ENCODE assay signal across 19 cellular contexts in the genomic region with DNA sequence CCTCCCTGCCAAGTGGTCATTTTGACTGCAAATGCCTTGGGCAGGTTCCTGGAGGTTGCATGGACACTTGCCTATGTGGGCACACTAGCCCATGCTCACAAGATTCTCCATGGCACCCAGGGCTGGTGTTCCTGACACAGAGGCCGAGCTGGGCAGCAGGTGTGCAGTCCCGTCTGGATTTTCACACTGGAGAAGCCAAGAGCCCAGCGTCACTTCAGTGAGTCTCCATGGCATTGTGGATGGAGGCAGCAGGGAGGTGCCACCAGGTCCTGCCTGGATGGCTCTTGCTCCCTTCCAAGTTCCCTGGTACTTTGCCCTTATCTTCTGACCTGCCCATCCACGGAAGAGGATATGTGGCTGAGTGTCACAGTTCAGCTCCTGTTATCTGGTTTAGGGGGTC.
DNase-seq lines count a peak whose midpoint lies in the region; ATAC-seq and TF ChIP-seq lines count a peak whose summit lies in the region.
"Had no signal": no experiment of that assay in that cellular context is flagged by ENCODE, and none has a peak within 500 bp of the region (broad histone marks: within the 10 kb centered on the region; RNA-seq: fewer than 3 reads in every experiment).

No MANE protein-coding gene starts in this region.

- TF ChIP-seq CTCF in GM23338 (conservative IDR thresholded peaks at IDR 0.05; ENCODE audit: low read depth in 2 of 2) (no peak), endodermal cell (conservative IDR thresholded peaks at IDR 0.05) (no peak), osteoblast (IDR thresholded peaks at IDR 0.05; ENCODE audit: extremely low read depth, low read depth, low read length) (no peak)

- H3F3A ChIP-seq in GM23338 (replicated peaks; ENCODE audit: low read depth), result no peaks in the 10 kb centered on the region

- 84 to 87% methylated on average over 3 to 4 of the region's 4 CpGs for WGBS in endodermal cell (ENCODE audit: insufficient coverage in 1 of 2, insufficient read length in 1 of 2), 2 experiments
- 67% methylated on average over 4 of the region's 4 CpGs for WGBS in right cardiac atrium

- H3K27ac Mint-ChIP-seq in GM23338 (no peak overlapping the region), endodermal cell (no peak overlapping the region)
- H3K27ac Mint-ChIP-seq: B cell; CD4-positive, alpha-beta T cell; CD8-positive, alpha-beta T cell had no signal

- intact Hi-C loops in right cardiac atrium (cut with DNase I), result no loop called here

- no peaks in the 10 kb centered on the region for H3K9me3 ChIP-seq in endodermal cell (ENCODE audit: control insufficient read depth, low read length)
- no peaks in the 10 kb centered on the region for H3K9me3 ChIP-seq in osteoblast (ENCODE audit: low read depth, low read length)
- no peaks in the 10 kb centered on the region for H3K9me3 ChIP-seq in right cardiac atrium (ENCODE audit: control insufficient read depth, low read length)
- H3K9me3 ChIP-seq: A549, Caco-2 had no signal

- H3K4me3 Mint-ChIP-seq in GM23338 (no peak overlapping the region), endodermal cell (no peak overlapping the region)
- H3K4me3 Mint-ChIP-seq: B cell; CD4-positive, alpha-beta T cell; CD8-positive, alpha-beta T cell had no signal

- no peaks in the 10 kb centered on the region for H4K20me1 ChIP-seq in GM23338 (replicated peaks; ENCODE audit: insufficient read depth)
- H4K20me1 ChIP-seq in osteoblast (ENCODE audit: insufficient read depth, low read length), result no peaks in the 10 kb centered on the region
- H4K20me1 ChIP-seq: BLaER1 treated with 17β-estradiol and CSF1 and Interleukin-3, amounts not matched to agents 10 nM and 100 nM had no signal

- no peaks in the 10 kb centered on the region for H3K36me3 ChIP-seq in GM23338 (ENCODE audit: insufficient read depth)
- no peaks in the 10 kb centered on the region for H3K36me3 ChIP-seq in endodermal cell (ENCODE audit: control insufficient read depth, insufficient read depth, low read length)
- H3K36me3 ChIP-seq in osteoblast (ENCODE audit: insufficient read depth, low read length), result no peaks in the 10 kb centered on the region
- H3K36me3 ChIP-seq: BLaER1 treated with 17β-estradiol and CSF1 and Interleukin-3, amounts not matched to agents 10 nM and 100 nM had no signal

- no peaks in the 10 kb centered on the region for H3K4me1 ChIP-seq in GM23338 (ENCODE audit: insufficient read depth)
- no peaks in the 10 kb centered on the region for H3K4me1 ChIP-seq in endodermal cell (ENCODE audit: control insufficient read depth, insufficient read depth, low read length)
- peaks cover 7% of the 10 kb centered on the region for H3K4me1 ChIP-seq in osteoblast (ENCODE audit: insufficient read depth, low read length)
- peaks cover 4% of the 10 kb centered on the region for H3K4me1 ChIP-seq in right cardiac atrium (ENCODE audit: control insufficient read depth, insufficient read depth, low read length)
- H3K4me1 ChIP-seq: A549, Caco-2 had no signal

- H3K27ac ChIP-seq in GM23338 (ENCODE audit: low read depth) (no peak overlapping the region), endodermal cell (ENCODE audit: low read depth, low read length) (no peak overlapping the region), osteoblast (ENCODE audit: low read depth, low read length) (no peak overlapping the region), right cardiac atrium (ENCODE audit: low read length) (no peak overlapping the region)
- H3K27ac ChIP-seq: 22Rv1; A549; BLaER1 treated with 17β-estradiol and CSF1 and Interleukin-3, amounts not matched to agents 10 nM and 100 nM; C4-2B had no signal

- peaks cover 13% of the 10 kb centered on the region for H3K9me2 ChIP-seq in GM23338 (ENCODE audit: insufficient read depth)

- H3K4me1 Mint-ChIP-seq in GM23338 (no peaks in the 10 kb centered on the region), endodermal cell (no peaks in the 10 kb centered on the region)

- no peak for DNase-seq in GM23338 (ENCODE audit: low spot score)
- DNase-seq in endodermal cell, result peak; percentile 45
- no peak for DNase-seq in left lobe of liver (ENCODE audit: low spot score)
- DNase-seq in osteoblast (ENCODE audit: insufficient read length, low spot score, missing footprints), result peak; percentile 4
- DNase-seq in right cardiac atrium, result no peak
- DNase-seq in NCI-H774 (lab: John Stamatoyannopoulos, UW), result no peak
- no peak for DNase-seq in SHP77 (lab: John Stamatoyannopoulos, UW)
- DNase-seq: AML-193; Caco-2; Calu3; CD4-positive, alpha-beta T cell; CD8-positive, alpha-beta T cell; DMS79 treated with DMSO at 0.1 percent for 48 hours; GF-D8 had no signal

- H3K27me3 ChIP-seq in GM23338 (ENCODE audit: insufficient read depth), result no peaks in the 10 kb centered on the region
- no peaks in the 10 kb centered on the region for H3K27me3 ChIP-seq in endodermal cell (ENCODE audit: control insufficient read depth, insufficient read depth, low read length, poor library complexity, severe bottlenecking)
- no peaks in the 10 kb centered on the region for H3K27me3 ChIP-seq in osteoblast (ENCODE audit: insufficient read depth, low read length)
- H3K27me3 ChIP-seq in right cardiac atrium (ENCODE audit: control insufficient read depth, insufficient read depth), result no peaks in the 10 kb centered on the region
- H3K27me3 ChIP-seq: BLaER1 treated with 17β-estradiol and CSF1 and Interleukin-3, amounts not matched to agents 10 nM and 100 nM had no signal

- H3K9me3 Mint-ChIP-seq in GM23338, result no peaks in the 10 kb centered on the region; the same call in 2 of the 3 replicates
- H3K9me3 Mint-ChIP-seq in endodermal cell, result no peaks in the 10 kb centered on the region
- H3K9me3 Mint-ChIP-seq: CD4-positive, alpha-beta T cell; CD8-positive, alpha-beta T cell had no signal

- no peaks in the 10 kb centered on the region for H3K79me2 ChIP-seq in GM23338 (replicated peaks; ENCODE audit: insufficient read depth)
- H3K79me2 ChIP-seq in osteoblast (ENCODE audit: insufficient read depth, low read length), result no peaks in the 10 kb centered on the region

- H3K4me3 ChIP-seq in GM23338 (no peak overlapping the region), endodermal cell (ENCODE audit: low read length) (no peak overlapping the region), osteoblast (ENCODE audit: insufficient read depth, low read length) (no peak overlapping the region), right cardiac atrium (ENCODE audit: low read length) (no peak overlapping the region)
- H3K4me3 ChIP-seq: A549; BLaER1 treated with 17β-estradiol and CSF1 and Interleukin-3, amounts not matched to agents 10 nM and 100 nM had no signal

- no peak for ATAC-seq in GM23338
- ATAC-seq in left lobe of liver, result peak; percentile 59
- no peak for ATAC-seq in right cardiac atrium
- ATAC-seq: A549; CD8-positive, alpha-beta T cell had no signal

- H2AFZ ChIP-seq in GM23338, result peak overlapping the region; percentile 47; the same call in 1 of the 2 replicates
- H2AFZ ChIP-seq in osteoblast (ENCODE audit: low read length), result no peak overlapping the region

- H3K36me3 Mint-ChIP-seq in GM23338 (ENCODE audit: low read depth), result no peaks in the 10 kb centered on the region
- no peaks in the 10 kb centered on the region for H3K36me3 Mint-ChIP-seq in endodermal cell (ENCODE audit: low read depth)
- H3K36me3 Mint-ChIP-seq: CD8-positive, alpha-beta T cell had no signal

- no peak overlapping the region for H3K9ac ChIP-seq in endodermal cell (ENCODE audit: extremely low read depth, low read length, poor library complexity, severe bottlenecking)
- H3K9ac ChIP-seq: BLaER1 treated with 17β-estradiol and CSF1 and Interleukin-3, amounts not matched to agents 10 nM and 100 nM had no signal

- H3K27me3 Mint-ChIP-seq in GM23338 (ENCODE audit: insufficient read depth, low read depth, poor library complexity) (peaks cover 2% of the 10 kb centered on the region), endodermal cell (ENCODE audit: insufficient read depth) (no peaks in the 10 kb centered on the region)
- H3K27me3 Mint-ChIP-seq: B cell; CD4-positive, alpha-beta T cell had no signal

- H3K4me2 ChIP-seq in GM23338 (no peak overlapping the region), osteoblast (ENCODE audit: insufficient read depth, low read length) (no peak overlapping the region)
- H3K4me2 ChIP-seq: A549; BLaER1 treated with 17β-estradiol and CSF1 and Interleukin-3, amounts not matched to agents 10 nM and 100 nM had no signal

TF ChIP-seq in GM23338, 12 proteins besides CTCF, POLR2A, EP300 and RAD21 (continues in another document):
- TF ChIP-seq ZNF331 (CRISPR knock-in tag; IDR thresholded peaks at IDR 0.05; ENCODE audit: low read depth) (no peak), EZH2 (IDR thresholded peaks at IDR 0.05; ENCODE audit: low read depth, unreplicated experiment) (no peak), CREB1 (CRISPR knock-in tag; IDR thresholded peaks at IDR 0.05; ENCODE audit: low read depth) (no peak)
- TF ChIP-seq, protein P1, sequence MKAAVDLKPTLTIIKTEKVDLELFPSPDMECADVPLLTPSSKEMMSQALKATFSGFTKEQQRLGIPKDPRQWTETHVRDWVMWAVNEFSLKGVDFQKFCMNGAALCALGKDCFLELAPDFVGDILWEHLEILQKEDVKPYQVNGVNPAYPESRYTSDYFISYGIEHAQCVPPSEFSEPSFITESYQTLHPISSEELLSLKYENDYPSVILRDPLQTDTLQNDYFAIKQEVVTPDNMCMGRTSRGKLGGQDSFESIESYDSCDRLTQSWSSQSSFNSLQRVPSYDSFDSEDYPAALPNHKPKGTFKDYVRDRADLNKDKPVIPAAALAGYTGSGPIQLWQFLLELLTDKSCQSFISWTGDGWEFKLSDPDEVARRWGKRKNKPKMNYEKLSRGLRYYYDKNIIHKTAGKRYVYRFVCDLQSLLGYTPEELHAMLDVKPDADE (IDR thresholded peaks at IDR 0.05), result no peak

Comparison
In these comparisons a context has a peak if more than half of its experiments do, and no peak if none do; other contexts are left out.
1. DNase-seq: peak in endodermal cell (single experiment) and osteoblast (single experiment); none in GM23338 (single experiment), left lobe of liver (single experiment), right cardiac atrium (0 of 3), NCI-H774 (single experiment) and SHP77 (0 of 2).